8 cellular contexts compared by ENCODE assay signal in genomic region chr19:49338691-49339363, GRCh38. TPM values are rescaled to one million over a fixed set of nuclear protein-coding genes. Genes with fewer than 3 reads are reported as not detected.
DNase-seq lines count a peak whose midpoint lies in the region; ATAC-seq lines count a peak whose summit lies in the region.

No MANE protein-coding gene starts in this region.

- no peak overlapping the region for H3K27ac ChIP-seq in skeletal muscle tissue (ENCODE audit: low read depth, low read length)

- H3K9me3 ChIP-seq in iPS-18c (ENCODE audit: control insufficient read depth, insufficient read depth, low read length) (no peaks in the 10 kb centered on the region), skeletal muscle tissue (ENCODE audit: control insufficient read depth in 3 of 3, low read length in 3 of 3) (no peaks in the 10 kb centered on the region)

- peak; percentile 30 to 46 for DNase-seq in stimulated activated CD4-positive, alpha-beta T cell treated with anti-CD3 and anti-CD28 coated beads, Interleukin-2, amount 100 ng/mL, for 24 hours
- DNase-seq in stimulated activated CD4-positive, alpha-beta T cell treated with anti-CD3 and anti-CD28 coated beads, Interleukin-12 subunit alpha, Interleukin-12 subunit beta, amount 100 ng/mL, for 4 hours = no peak
- DNase-seq in astrocyte of the hippocampus (ENCODE audit: low read depth, low spot score) (peak; percentile 80), NCI-H524 (lab: John Stamatoyannopoulos, UW) (no peak)

- peak overlapping the region in 2 of 3 donors; percentile 23 to 54 for H3K9ac ChIP-seq in skeletal muscle tissue (ENCODE audit: low read depth in 1 of 3, low read length in 3 of 3)

- ATAC-seq in GM19395 (IDR thresholded peaks at IDR 0.05; ENCODE audit: unreplicated experiment) = no peak
- ATAC-seq in HG02884 (IDR thresholded peaks at IDR 0.05; ENCODE audit: unreplicated experiment) = no peak

- peaks cover 0 to 16% (median 11%) of the 10 kb centered on the region in 3 donors for H3K27me3 ChIP-seq in skeletal muscle tissue (ENCODE audit: control insufficient read depth in 3 of 3, insufficient read depth in 3 of 3, low read length in 3 of 3)

- H3K4me1 ChIP-seq in skeletal muscle tissue (ENCODE audit: control insufficient read depth in 3 of 3, insufficient read depth in 3 of 3, low read length in 3 of 3) = peaks cover 12 to 17% (median 13%) of the 10 kb centered on the region in 3 donors

- peaks cover 3 to 15% (median 7%) of the 10 kb centered on the region in 3 donors for H3K36me3 ChIP-seq in skeletal muscle tissue (ENCODE audit: control insufficient read depth in 3 of 3, insufficient read depth in 3 of 3, low read length in 3 of 3)

- H3K4me3 ChIP-seq in iPS-18c (ENCODE audit: insufficient read depth, low read depth, low read length) = peak overlapping the region; percentile 39
- peak overlapping the region; percentile 59 to 62 (median 61) for H3K4me3 ChIP-seq in skeletal muscle tissue (ENCODE audit: low read length in 3 of 3)

RNA-seq across cellular contexts. Expression of gene CD37, which starts 3.6 kb away (rescaled TPM):
- 7.8 TPM for total RNA-seq in skeletal muscle tissue

RNA-seq across cellular contexts. Expression of gene SLC6A16, which starts 13.8 kb away (rescaled TPM):
- not detected for total RNA-seq in skeletal muscle tissue

RNA-seq across cellular contexts. Expression of gene TEAD2, which starts 23.4 kb away (rescaled TPM):
- total RNA-seq in skeletal muscle tissue = 31.3 TPM

RNA-seq across cellular contexts. Expression of gene DKKL1, which starts 24.9 kb away (rescaled TPM):
- total RNA-seq in skeletal muscle tissue = 0.52 TPM

RNA-seq across cellular contexts. Expression of gene KASH5, which starts 49.2 kb away (rescaled TPM):
- total RNA-seq in skeletal muscle tissue = not detected

Comparison
In these comparisons a context has a peak if more than half of its experiments do, and no peak if none do; other contexts are left out.
1. DNase-seq: peak in stimulated activated CD4-positive, alpha-beta T cell treated with anti-CD3 and anti-CD28 coated beads, Interleukin-2, amount 100 ng/mL, for 24 hours (2 of 2) and astrocyte of the hippocampus (single experiment); none in stimulated activated CD4-positive, alpha-beta T cell treated with anti-CD3 and anti-CD28 coated beads, Interleukin-12 subunit alpha, Interleukin-12 subunit beta, amount 100 ng/mL, for 4 hours (single experiment) and NCI-H524 (0 of 2).